In genomic region chr10:62017141-62017870, GRCh38 we compare ENCODE assay signal across 10 cellular contexts.
DNase-seq lines count a peak whose midpoint lies in the region; ATAC-seq and FAIRE-seq lines count a peak whose summit lies in the region.
"Had no signal": no experiment of that assay in that cellular context is flagged by ENCODE, and none has a peak within 500 bp of the region (broad histone marks: within the 10 kb centered on the region; RNA-seq: fewer than 3 reads in every experiment).

No MANE protein-coding gene starts in this region.

- H3K27ac ChIP-seq in skin epidermis, result peak overlapping the region in 19 of 21 experiments; percentile 22 to 96 (median 78)

- H3K4me1 ChIP-seq in adipocyte (ENCODE audit: control insufficient read depth, insufficient read depth, low read length), result peaks cover 59% of the 10 kb centered on the region

- no peaks in the 10 kb centered on the region for H3K36me3 ChIP-seq in adipocyte (ENCODE audit: control insufficient read depth, insufficient read depth, low read length, severe bottlenecking)

- H3K27me3 ChIP-seq in adipocyte (replicated peaks; ENCODE audit: control insufficient read depth, insufficient read depth, low read length), result no peaks in the 10 kb centered on the region

- FAIRE-seq in GM18507 (lab: Jason Lieb, UNC), result peak; percentile 9
- FAIRE-seq: islet of Langerhans had no signal

- ATAC-seq in HG02623 (IDR thresholded peaks at IDR 0.05; ENCODE audit: unreplicated experiment), result peak; percentile 18

- H3K9me3 ChIP-seq in adipocyte (ENCODE audit: control insufficient read depth, low read length), result no peaks in the 10 kb centered on the region

- no peak for DNase-seq in GM18507 (ENCODE audit: extremely low spot score, insufficient read length, low read depth)
- peak; percentile 73 for DNase-seq in adipocyte (ENCODE audit: low read depth)
- no peak for DNase-seq in stimulated activated CD4-positive, alpha-beta T cell treated with anti-CD3 and anti-CD28 coated beads, Interleukin-12 subunit alpha, Interleukin-12 subunit beta, amount 100 ng/mL, for 4 hours
- no peak for DNase-seq in RKO (ENCODE audit: low spot score)
- DNase-seq in SKM-1 (lab: John Stamatoyannopoulos, UW; ENCODE audit: unreplicated experiment), result no peak
- DNase-seq in cortex of kidney (lab: John Stamatoyannopoulos, UW), result no peak
- DNase-seq: NCI-H2107 had no signal

- H3K9ac ChIP-seq in adipocyte (ENCODE audit: low read length), result peak overlapping the region; percentile 72

- H3K4me3 ChIP-seq in adipocyte (ENCODE audit: low read length) (peak overlapping the region; percentile 53), skin epidermis (no peak overlapping the region)
